ENCODE assay signal across 11 cellular contexts in genomic region chr2:213233438-213234330, GRCh38. TPM values are rescaled to one million over a fixed set of nuclear protein-coding genes. Genes with fewer than 3 reads are reported as not detected.
DNase-seq lines count a peak whose midpoint lies in the region; ATAC-seq and TF ChIP-seq lines count a peak whose summit lies in the region.
"Had no signal": no experiment of that assay in that cellular context is flagged by ENCODE, and none has a peak within 500 bp of the region (broad histone marks: within the 10 kb centered on the region; RNA-seq: fewer than 3 reads in every experiment).

No MANE protein-coding gene starts in this region.

- H3K27ac Mint-ChIP-seq in Caco-2 (ENCODE audit: unreplicated experiment) (peak overlapping the region; percentile 67), HFFc6 (peak overlapping the region; percentile 40; the same call in 1 of the 2 replicates)
- peak overlapping the region; percentile 77 for H3K27ac Mint-ChIP-seq in activated naive CD8-positive, alpha-beta T cell
- peak overlapping the region; percentile 30 to 48 for H3K27ac Mint-ChIP-seq in natural killer cell treated with Interleukin-12 subunit alpha and Interleukin-12 subunit beta and Interleukin-15 and Interleukin-18, amount 100 ng/mL, for 72 hours

- ATAC-seq in natural killer cell treated with Interleukin-12 subunit alpha and Interleukin-12 subunit beta and Interleukin-15 and Interleukin-18, amount 100 ng/mL, for 72 hours, result no peak
- ATAC-seq in GM18517 (IDR thresholded peaks at IDR 0.05; ENCODE audit: unreplicated experiment), result no peak

- H3K9me3 ChIP-seq in Caco-2 (no peaks in the 10 kb centered on the region), thyroid gland (no peaks in the 10 kb centered on the region)
- H3K9me3 ChIP-seq: right atrium auricular region, suprapubic skin had no signal

- TF ChIP-seq CTCF in Caco-2 (IDR thresholded peaks at IDR 0.05; ENCODE audit: insufficient read depth in 1 of 2, low read depth in 1 of 2, low read length in 1 of 2, severe bottlenecking in 1 of 2, unreplicated experiment in 1 of 2) (no peak), HFFc6 (IDR thresholded peaks at IDR 0.05) (no peak), thyroid gland (IDR thresholded peaks at IDR 0.05) (no peak)

- H3K4me1 Mint-ChIP-seq in Caco-2 (ENCODE audit: low read depth, unreplicated experiment) (peaks cover 24% of the 10 kb centered on the region), HFFc6 (ENCODE audit: low read depth) (peaks cover 75% of the 10 kb centered on the region)
- H3K4me1 Mint-ChIP-seq in activated naive CD8-positive, alpha-beta T cell (ENCODE audit: low read depth), result peaks cover 37% of the 10 kb centered on the region
- H3K4me1 Mint-ChIP-seq in natural killer cell treated with Interleukin-12 subunit alpha and Interleukin-12 subunit beta and Interleukin-15 and Interleukin-18, amount 100 ng/mL, for 72 hours (ENCODE audit: low read depth in 2 of 2), result peaks cover 18 to 24% of the 10 kb centered on the region in 2 donors

- WGBS in thyroid gland, 2 donors, result 68 to 69% methylated on average over 2 of the region's 2 CpGs

- no peak overlapping the region for H3K4me3 ChIP-seq in Caco-2 (ENCODE audit: low read depth, low read length)
- H3K4me3 ChIP-seq in thyroid gland (replicated peaks in 1 of 3), result no peak overlapping the region
- H3K4me3 ChIP-seq: right atrium auricular region, suprapubic skin had no signal

- H3K4me3 Mint-ChIP-seq in Caco-2 (ENCODE audit: unreplicated experiment), result no peak overlapping the region
- peak overlapping the region; percentile 22; the same call in 1 of the 2 replicates for H3K4me3 Mint-ChIP-seq in HFFc6
- H3K4me3 Mint-ChIP-seq in activated naive CD8-positive, alpha-beta T cell, result peak overlapping the region; percentile 49
- H3K4me3 Mint-ChIP-seq in natural killer cell treated with Interleukin-12 subunit alpha and Interleukin-12 subunit beta and Interleukin-15 and Interleukin-18, amount 100 ng/mL, for 72 hours, result peak overlapping the region; percentile 30

- no TSS peak for BruUV-seq in Caco-2 (replicated peaks; lab: Mats Ljungman, UMichigan)

- no peak overlapping the region for H3K27ac ChIP-seq in thyroid gland
- H3K27ac ChIP-seq: right atrium auricular region, suprapubic skin had no signal

- intact Hi-C loops in Caco-2 (cut with micrococcal nuclease; ENCODE audit: unreplicated experiment) (loop anchor here (10.0 kb wide), 1 partner anchor 1571 kb away; the partner anchor contains the start of gene BARD1), thyroid gland (cut with DNase I) (no loop called here)

- no peaks in the 10 kb centered on the region for H3K36me3 ChIP-seq in Caco-2 (ENCODE audit: control insufficient read depth, insufficient read depth, low read length)
- H3K36me3 ChIP-seq in thyroid gland, result no peaks in the 10 kb centered on the region
- H3K36me3 ChIP-seq: right atrium auricular region, suprapubic skin had no signal

- H3K27me3 ChIP-seq in Caco-2 (replicated peaks; ENCODE audit: control insufficient read depth, insufficient read depth, low read length) (no peaks in the 10 kb centered on the region), thyroid gland (no peaks in the 10 kb centered on the region)
- H3K27me3 ChIP-seq: right atrium auricular region had no signal

- no peak for TF ChIP-seq POLR2A in thyroid gland (IDR thresholded peaks at IDR 0.05)

- H3K9me3 Mint-ChIP-seq in Caco-2 (ENCODE audit: unreplicated experiment), result no peaks in the 10 kb centered on the region
- H3K9me3 Mint-ChIP-seq in HFFc6, result no peaks in the 10 kb centered on the region
- H3K9me3 Mint-ChIP-seq in activated naive CD8-positive, alpha-beta T cell (ENCODE audit: low read depth), result no peaks in the 10 kb centered on the region
- no peaks in the 10 kb centered on the region for H3K9me3 Mint-ChIP-seq in natural killer cell treated with Interleukin-12 subunit alpha and Interleukin-12 subunit beta and Interleukin-15 and Interleukin-18, amount 100 ng/mL, for 72 hours

- DNase-seq in Caco-2 (no peak), HFFc6 (no peak), retina (no peak), COLO668 (lab: John Stamatoyannopoulos, UW; ENCODE audit: unreplicated experiment) (no peak), thyroid gland (no peak)
- no peak for DNase-seq in natural killer cell treated with Interleukin-12 subunit alpha and Interleukin-12 subunit beta and Interleukin-15 and Interleukin-18, amount 100 ng/mL, for 72 hours (ENCODE audit: low spot score)
- DNase-seq: activated CD8-positive, alpha-beta memory T cell treated with anti-CD3 and anti-CD28 coated beads, Interleukin-2, amount 50 U/mL, for 48 hours had no signal

- CTCF ChIA-PET in Caco-2 (lab: Charles Lee), result no interaction called here

- H3K4me1 ChIP-seq in Caco-2, result peaks cover 28% of the 10 kb centered on the region
- H3K4me1 ChIP-seq in thyroid gland, result peaks cover 13 to 20% of the 10 kb centered on the region in 2 donors

- H3K27me3 Mint-ChIP-seq in Caco-2 (ENCODE audit: insufficient read depth, unreplicated experiment), result no peaks in the 10 kb centered on the region
- H3K27me3 Mint-ChIP-seq in HFFc6 (ENCODE audit: insufficient read depth), result no peaks in the 10 kb centered on the region
- H3K27me3 Mint-ChIP-seq in activated naive CD8-positive, alpha-beta T cell, result peaks cover 12% of the 10 kb centered on the region
- H3K27me3 Mint-ChIP-seq in natural killer cell treated with Interleukin-12 subunit alpha and Interleukin-12 subunit beta and Interleukin-15 and Interleukin-18, amount 100 ng/mL, for 72 hours, result no peaks in the 10 kb centered on the region

- H3K36me3 Mint-ChIP-seq in Caco-2 (ENCODE audit: insufficient read depth, unreplicated experiment) (peaks cover 1% of the 10 kb centered on the region), HFFc6 (ENCODE audit: low read depth) (no peaks in the 10 kb centered on the region; the same call in 1 of the 2 replicates)
- no peaks in the 10 kb centered on the region for H3K36me3 Mint-ChIP-seq in activated naive CD8-positive, alpha-beta T cell
- H3K36me3 Mint-ChIP-seq in natural killer cell treated with Interleukin-12 subunit alpha and Interleukin-12 subunit beta and Interleukin-15 and Interleukin-18, amount 100 ng/mL, for 72 hours, result no peaks in the 10 kb centered on the region

- POLR2A ChIA-PET in Caco-2 (lab: Charles Lee), result no interaction called here

RNA-seq across cellular contexts. Expression of gene SPAG16, which starts 50.6 kb away (rescaled TPM):
- total RNA-seq in Caco-2 (2022) (21.5 and 25.3 TPM in 2 replicates), thyroid gland (10 to 100 TPM; 34.1 to 59.3 (median 46.8) TPM)
- total RNA-seq in HFFc6 (2021; fragmentation: NEBNext Ultra II Directional; extraction: Animal tissue kit (Norgen Biotek cat#: 25700)), result 10 to 100 TPM; 15.4 to 20.0 (median 17.5) TPM
- total RNA-seq in natural killer cell treated with Interleukin-12 subunit alpha and Interleukin-12 subunit beta and Interleukin-15 and Interleukin-18, amount 100 ng/mL, for 72 hours, result 1 to 10 TPM; 5.3 to 6.6 TPM
